In the genomic region with DNA sequence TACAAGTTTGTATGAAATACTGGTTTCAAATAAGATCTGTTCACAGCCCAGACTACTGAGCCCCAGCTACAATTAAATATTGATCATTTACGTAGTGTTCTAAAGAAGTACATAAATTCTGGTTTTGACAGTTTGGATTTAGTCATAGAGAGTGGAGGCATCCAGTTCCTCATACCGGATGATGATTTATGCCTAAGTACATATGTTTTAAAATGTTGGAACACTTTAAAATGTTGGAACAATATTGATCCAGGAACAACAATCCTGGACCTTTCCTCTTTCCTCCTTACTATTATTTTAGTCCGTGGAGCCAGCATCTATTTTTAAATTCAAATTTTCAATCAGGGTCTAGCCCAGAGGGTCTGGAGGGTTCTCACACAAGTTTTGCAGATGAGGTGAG, we compare ENCODE assay signal across 18 cellular contexts. TPM values are rescaled to one million over a fixed set of nuclear protein-coding genes. Genes with fewer than 3 reads are reported as not detected.
DNase-seq lines count a peak whose midpoint lies in the region; ATAC-seq, FAIRE-seq and TF ChIP-seq lines count a peak whose summit lies in the region.
"Had no signal": no experiment of that assay in that cellular context is flagged by ENCODE, and none has a peak within 500 bp of the region (broad histone marks: within the 10 kb centered on the region; RNA-seq: fewer than 3 reads in every experiment).

No MANE protein-coding gene starts in this region.

- H3K9me3 ChIP-seq in left ventricle myocardium inferior (replicated peaks) = peaks cover 9% of the 10 kb centered on the region
- H3K9me3 ChIP-seq in esophagus squamous epithelium = no peaks in the 10 kb centered on the region
- H3K9me3 ChIP-seq: A549, BE2C, Caco-2, MG63 had no signal

- H3K4me3 ChIP-seq in left ventricle myocardium inferior (no peak overlapping the region), bronchial epithelial cell (ENCODE audit: low read depth, low read length) (no peak overlapping the region), esophagus squamous epithelium (no peak overlapping the region)
- H3K4me3 ChIP-seq: A549, MG63 had no signal

- intact Hi-C loops in left ventricle myocardium inferior (cut with micrococcal nuclease) (no loop called here), left cardiac atrium (cut with DNase I) (no loop called here), esophagus squamous epithelium (cut with DNase I) (no loop called here)

- no peak for ATAC-seq in left cardiac atrium
- ATAC-seq in omental fat pad (ENCODE audit: low FRiP score) = no peak
- no peak for ATAC-seq in GM18861 (IDR thresholded peaks at IDR 0.05; ENCODE audit: unreplicated experiment)
- ATAC-seq: A549 had no signal

- no peaks in the 10 kb centered on the region for H3K27me3 ChIP-seq in left ventricle myocardium inferior (ENCODE audit: low read depth)
- H3K27me3 ChIP-seq in bronchial epithelial cell (ENCODE audit: control insufficient read depth, insufficient read depth, low read length) = no peaks in the 10 kb centered on the region
- no peaks in the 10 kb centered on the region for H3K27me3 ChIP-seq in esophagus squamous epithelium
- H3K27me3 ChIP-seq: BE2C, MG63 had no signal

- TF ChIP-seq POLR2A in esophagus squamous epithelium (IDR thresholded peaks at IDR 0.05) = no peak

- DNase-seq in left ventricle myocardium inferior (no peak), left cardiac atrium (no peak), bronchial epithelial cell (ENCODE audit: low read depth) (peak; percentile 28), lung microvascular endothelial cell (ENCODE audit: low read depth in 2 of 2) (peak; percentile 23 to 60), omental fat pad (ENCODE audit: low spot score) (no peak), esophagus squamous epithelium (lab: John Stamatoyannopoulos, UW) (no peak)
- DNase-seq: BE2C, Caco-2, DMS 273 treated with DMSO at 0.1 percent for 48 hours, GOT3, MG63, NCI-H1417 treated with DMSO at 0.1 percent for 48 hours, NCI-H187, NCI-H526, SHP77 had no signal

- TF ChIP-seq CTCF in left ventricle myocardium inferior (IDR thresholded peaks at IDR 0.05; ENCODE audit: borderline replicate concordance) (no peak), bronchial epithelial cell (IDR thresholded peaks at IDR 0.05; ENCODE audit: insufficient read depth, low read length, severe bottlenecking) (no peak), omental fat pad (IDR thresholded peaks at IDR 0.05) (no peak), esophagus squamous epithelium (IDR thresholded peaks at IDR 0.05) (no peak)

- peaks cover 54% of the 10 kb centered on the region for H3K4me1 ChIP-seq in left ventricle myocardium inferior
- no peaks in the 10 kb centered on the region for H3K4me1 ChIP-seq in esophagus squamous epithelium
- H3K4me1 ChIP-seq: A549, BE2C had no signal

- WGBS in esophagus squamous epithelium, 2 donors = 45 to 61% methylated on average over 3 of the region's 3 CpGs

- H3K36me3 ChIP-seq in left ventricle myocardium inferior (no peaks in the 10 kb centered on the region), bronchial epithelial cell (ENCODE audit: control insufficient read depth, insufficient read depth, low read length) (no peaks in the 10 kb centered on the region), esophagus squamous epithelium (no peaks in the 10 kb centered on the region)
- H3K36me3 ChIP-seq: BE2C, MG63 had no signal

- H3K27ac ChIP-seq in left ventricle myocardium inferior (replicated peaks) (peak overlapping the region; percentile 61), esophagus squamous epithelium (no peak overlapping the region)
- H3K27ac ChIP-seq: A549 had no signal

- no peak for FAIRE-seq in bronchial epithelial cell (lab: Jason Lieb, UNC)
- FAIRE-seq: A549, GM12892 had no signal

RNA-seq across cellular contexts. Expression of a gene that starts 22.8 kb away (rescaled TPM):
- total RNA-seq in left ventricle myocardium inferior (2,803 TPM), left cardiac atrium (1,000 to 10,000 TPM; 1,545 to 1,612 TPM), bronchial epithelial cell (under 0.01 TPM in 2 replicates), lung microvascular endothelial cell (0.60 and 1.3 TPM in 2 replicates), omental fat pad (10 to 100 TPM; 13.2 to 37.7 (median 22.7) TPM), esophagus squamous epithelium (1 to 10 TPM in 2 of 4 donors, under 1 TPM in 2; 0.19 to 3.1 (median 1.7) TPM)

Comparison
In these comparisons a context has a peak if more than half of its experiments do, and no peak if none do; other contexts are left out.
1. DNase-seq: peak in bronchial epithelial cell (single experiment) and lung microvascular endothelial cell (2 of 2); none in left ventricle myocardium inferior (single experiment), left cardiac atrium (single experiment), omental fat pad (single experiment) and esophagus squamous epithelium (single experiment).
2. RNA of a gene that starts 22.8 kb away (total RNA-seq): 2,803 TPM in left ventricle myocardium inferior (single experiment) and 1,545 to 1,612 TPM in left cardiac atrium; 13.2 to 37.7 TPM in omental fat pad, 0.19 to 3.1 TPM in esophagus squamous epithelium, 0.60 to 1.3 TPM in lung microvascular endothelial cell and under 0.01 TPM in bronchial epithelial cell; every median in the first group is over 10 times any median in the second.